In genomic region chr3:115254492-115255196, GRCh38 we compare ENCODE assay signal across 29 cellular contexts.
DNase-seq lines count a peak whose midpoint lies in the region; ATAC-seq and TF ChIP-seq lines count a peak whose summit lies in the region.
"Had no signal": no experiment of that assay in that cellular context is flagged by ENCODE, and none has a peak within 500 bp of the region (broad histone marks: within the 10 kb centered on the region; RNA-seq: fewer than 3 reads in every experiment).

No MANE protein-coding gene starts in this region.

- no peak overlapping the region for H3K4me2 ChIP-seq in GM23338
- H3K4me2 ChIP-seq: PC-9 had no signal

- H3K36me3 Mint-ChIP-seq in GM23338 (ENCODE audit: low read depth), result no peaks in the 10 kb centered on the region; the same call in 2 of the 3 replicates

- ATAC-seq in GM23338, result no peak
- peak; percentile 38 for ATAC-seq in left ventricle myocardium superior
- ATAC-seq in GM19455 (IDR thresholded peaks at IDR 0.05; ENCODE audit: unreplicated experiment), result no peak
- no peak for ATAC-seq in HG03571 (IDR thresholded peaks at IDR 0.05; ENCODE audit: unreplicated experiment)
- ATAC-seq: activated T-cell treated with anti-CD3 and anti-CD28 coated beads, Interleukin-2, amount 50 U/mL, for 4 hours; effector memory CD8-positive, alpha-beta T cell; esophagus mucosa; stimulated activated memory B cell treated with anti-CD40 and anti-IgM and Interleukin-4, amounts not matched to agents 10 μg/mL and 1 μg/mL and 100 μg/mL, for 72 hours had no signal

- H3K36me3 ChIP-seq in GM23338 (ENCODE audit: insufficient read depth) (no peaks in the 10 kb centered on the region), WERI-Rb-1 (no peaks in the 10 kb centered on the region), vagina (no peaks in the 10 kb centered on the region)
- H3K36me3 ChIP-seq: adrenal gland, brain microvascular endothelial cell, colonic mucosa, SJSA1 had no signal

- no peaks in the 10 kb centered on the region for H3K27me3 Mint-ChIP-seq in GM23338 (ENCODE audit: insufficient read depth, low read depth, poor library complexity)

- no peaks in the 10 kb centered on the region for H3F3A ChIP-seq in GM23338 (replicated peaks; ENCODE audit: low read depth)

- peaks cover 12% of the 10 kb centered on the region; the same call in 1 of the 2 replicates for H3K9me2 ChIP-seq in GM23338 (ENCODE audit: insufficient read depth)

- TF ChIP-seq CTCF in GM23338 (conservative IDR thresholded peaks at IDR 0.05; ENCODE audit: low read depth in 2 of 2) (no peak), WERI-Rb-1 (IDR thresholded peaks at IDR 0.05; ENCODE audit: low read depth, low read length) (no peak), vagina (IDR thresholded peaks at IDR 0.05) (no peak)

- H3K9me3 Mint-ChIP-seq in GM23338, result no peaks in the 10 kb centered on the region; the same call in 2 of the 3 replicates

- no peak overlapping the region for H3K27ac Mint-ChIP-seq in GM23338
- H3K27ac Mint-ChIP-seq: effector memory CD8-positive, alpha-beta T cell; memory B cell; stimulated activated memory B cell treated with anti-CD40 and anti-IgM and Interleukin-4, amounts not matched to agents 10 μg/mL and 1 μg/mL and 100 μg/mL, for 72 hours; T-helper 1 cell treated with Interleukin-12 subunit alpha and Interleukin-12 subunit beta and Interleukin-4 antibody, amounts not matched to agents 30 μg/mL and 1 μg/mL, for 36 hours had no signal

- H3K27me3 ChIP-seq in GM23338 (ENCODE audit: insufficient read depth) (no peaks in the 10 kb centered on the region), WERI-Rb-1 (ENCODE audit: insufficient read depth, low read depth, severe bottlenecking) (no peaks in the 10 kb centered on the region), vagina (no peaks in the 10 kb centered on the region)
- H3K27me3 ChIP-seq: adrenal gland, brain microvascular endothelial cell, colonic mucosa, SJSA1 had no signal

- no peak for TF ChIP-seq POLR2A in vagina (IDR thresholded peaks at IDR 0.05)

- H3K27ac ChIP-seq in GM23338 (ENCODE audit: low read depth), result no peak overlapping the region
- no peak overlapping the region for H3K27ac ChIP-seq in WERI-Rb-1
- H3K27ac ChIP-seq in vagina, result no peak overlapping the region
- H3K27ac ChIP-seq: adrenal gland, brain microvascular endothelial cell, C4-2B, colonic mucosa, PC-9, SJSA1 had no signal

- no peaks in the 10 kb centered on the region for H3K79me2 ChIP-seq in GM23338 (replicated peaks; ENCODE audit: insufficient read depth)

- no peak overlapping the region for H3K4me3 Mint-ChIP-seq in GM23338
- H3K4me3 Mint-ChIP-seq: activated T-cell treated with anti-CD3 and anti-CD28 coated beads, Interleukin-2, amount 50 U/mL, for 4 hours; effector memory CD8-positive, alpha-beta T cell; memory B cell; stimulated activated memory B cell treated with anti-CD40 and anti-IgM and Interleukin-4, amounts not matched to agents 10 μg/mL and 1 μg/mL and 100 μg/mL, for 72 hours; T-helper 1 cell treated with Interleukin-12 subunit alpha and Interleukin-12 subunit beta and Interleukin-4 antibody, amounts not matched to agents 30 μg/mL and 1 μg/mL, for 36 hours had no signal

- H3K4me3 ChIP-seq in GM23338 (no peak overlapping the region), WERI-Rb-1 (ENCODE audit: low read depth, low read length) (no peak overlapping the region), vagina (no peak overlapping the region)
- H3K4me3 ChIP-seq: adrenal gland, colonic mucosa, PC-9, SJSA1 had no signal

- H3K4me1 ChIP-seq in GM23338 (ENCODE audit: insufficient read depth) (no peaks in the 10 kb centered on the region), vagina (no peaks in the 10 kb centered on the region)
- H3K4me1 ChIP-seq: adrenal gland, colonic mucosa, SJSA1 had no signal

- DNase-seq in GM23338 (ENCODE audit: low spot score) (peak; percentile 7), WERI-Rb-1 (peak; percentile 9), left ventricle myocardium superior (peak; percentile 33), renal cortical epithelial cell (ENCODE audit: low read depth) (peak; percentile 2), vagina (ENCODE audit: extremely low spot score in 2 of 2) (no peak), cerebellar nuclear complex (lab: John Stamatoyannopoulos, UW) (no peak)
- DNase-seq: activated CD4-positive, alpha-beta T cell treated with anti-CD3 and anti-CD28 coated beads for 48 hours; activated naive CD4-positive, alpha-beta T cell; activated T-cell treated with anti-CD3 and anti-CD28 coated beads, Interleukin-2, amount 50 U/mL, for 4 hours; adrenal gland; brain microvascular endothelial cell; colonic mucosa; DND-41; effector memory CD8-positive, alpha-beta T cell; HCEC 1CT; KBM-7; NCI-H1436; NK-92 treated with Interleukin-12 subunit alpha and Interleukin-12 subunit beta, amount 100 ng/mL, for 24 hours; occipital lobe; PC-9; stimulated activated CD4-positive, alpha-beta T cell treated with anti-CD3 and anti-CD28 coated beads, Interleukin-4, amount 100 ng/mL, for 1 hour had no signal

- H3K4me1 Mint-ChIP-seq in GM23338, result peaks cover 3% of the 10 kb centered on the region; the same call in 1 of the 3 replicates
- H3K4me1 Mint-ChIP-seq: memory B cell; stimulated activated memory B cell treated with anti-CD40 and anti-IgM and Interleukin-4, amounts not matched to agents 10 μg/mL and 1 μg/mL and 100 μg/mL, for 72 hours had no signal

- intact Hi-C loops in left ventricle myocardium superior (cut with micrococcal nuclease), result no loop called here
- intact Hi-C loops in vagina (cut with DNase I), result no loop called here

- H4K20me1 ChIP-seq in GM23338 (replicated peaks; ENCODE audit: insufficient read depth), result no peaks in the 10 kb centered on the region

- H3K9me3 ChIP-seq in WERI-Rb-1 (ENCODE audit: severe bottlenecking) (no peaks in the 10 kb centered on the region), vagina (no peaks in the 10 kb centered on the region)
- H3K9me3 ChIP-seq: adrenal gland, colonic mucosa, SJSA1 had no signal

- H2AFZ ChIP-seq in GM23338, result peak overlapping the region; percentile 38; the same call in 1 of the 2 replicates
- H2AFZ ChIP-seq: PC-9 had no signal

TF ChIP-seq in GM23338, 12 proteins besides CTCF, POLR2A, EP300 and RAD21 (continues in another document):
- TF ChIP-seq ZNF114 (CRISPR knock-in tag; IDR thresholded peaks at IDR 0.05) (no peak), JUNB (IDR thresholded peaks at IDR 0.05; ENCODE audit: unreplicated experiment) (no peak), ZNF462 (CRISPR knock-in tag; IDR thresholded peaks at IDR 0.05) (no peak), POLR2AphosphoS5 (IDR thresholded peaks at IDR 0.05; ENCODE audit: low read depth) (no peak), NANOG (IDR thresholded peaks at IDR 0.05; ENCODE audit: borderline replicate concordance) (no peak), EZH2phosphoT487 (IDR thresholded peaks at IDR 0.05; ENCODE audit: unreplicated experiment) (no peak)

Comparison
In these comparisons a context has a peak if more than half of its experiments do, and no peak if none do; other contexts are left out.
1. DNase-seq: peak in GM23338 (single experiment), WERI-Rb-1 (single experiment), left ventricle myocardium superior (single experiment) and renal cortical epithelial cell (single experiment); none in vagina (0 of 2) and cerebellar nuclear complex (0 of 2).